13 cellular contexts compared by ENCODE assay signal in the genomic region with DNA sequence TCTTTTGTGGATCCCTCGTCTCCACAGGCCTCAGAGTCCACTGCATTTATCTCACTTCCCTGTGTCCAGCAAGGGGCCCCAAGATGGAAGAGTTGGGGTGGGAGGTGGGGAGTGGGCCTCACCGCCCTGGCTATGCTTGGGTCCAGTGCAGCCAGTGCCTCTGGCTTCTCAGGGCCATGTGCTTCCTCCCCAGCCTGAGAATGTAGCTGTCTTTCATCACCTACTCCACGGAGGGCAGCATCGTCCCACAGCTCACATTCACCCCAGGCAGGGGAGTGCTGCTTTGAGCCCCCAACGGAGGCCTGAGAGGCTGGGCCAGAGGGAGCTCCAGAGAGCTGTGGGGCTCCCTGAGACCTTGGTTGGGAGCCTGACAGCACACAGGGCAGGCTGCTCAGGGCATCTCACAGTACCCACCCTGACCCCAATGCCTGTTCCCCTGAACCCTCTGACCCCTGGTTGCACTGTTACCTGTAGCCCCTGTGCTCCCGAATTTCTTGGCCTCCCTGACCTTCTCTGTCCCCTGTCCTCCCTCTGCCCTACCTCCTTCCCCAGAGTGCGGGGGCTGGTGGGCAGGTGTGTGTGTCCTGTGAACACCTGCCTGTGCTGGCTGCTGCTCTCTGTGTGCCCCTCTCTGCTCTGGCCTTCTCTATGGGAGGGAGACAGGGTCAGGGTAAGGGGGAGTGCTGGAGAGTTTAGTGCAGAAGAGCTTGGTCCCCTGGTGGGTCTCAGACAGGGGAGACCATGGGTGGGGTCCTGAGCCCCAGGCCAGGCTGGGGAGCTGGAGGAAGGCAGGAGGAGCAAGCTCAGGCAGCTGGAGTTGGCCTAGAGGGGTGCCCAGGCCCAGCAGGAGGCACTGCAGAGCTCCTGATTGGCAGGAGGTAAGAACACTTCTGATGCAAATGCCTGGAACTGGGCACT. TPM values are rescaled to one million over a fixed set of nuclear protein-coding genes. Genes with fewer than 3 reads are reported as not detected.
A peak's percentile ranks its signal among the peaks of the same experiment; 100 is the strongest.
DNase-seq lines count a peak whose midpoint lies in the region; ATAC-seq, FAIRE-seq and TF ChIP-seq lines count a peak whose summit lies in the region.
"Had no signal": no experiment of that assay in that cellular context is flagged by ENCODE, and none has a peak within 500 bp of the region (broad histone marks: within the 10 kb centered on the region; RNA-seq: fewer than 3 reads in every experiment).

No MANE protein-coding gene starts in this region.

- no peaks in the 10 kb centered on the region for H3K79me2 ChIP-seq in astrocyte (ENCODE audit: insufficient read depth, low read length)

- CTCF ChIA-PET in A673 (lab: Charles Lee) = interaction anchor here (1.0 kb wide), 1 partner anchor 15 kb away, joined by 3 read pairs; no protein-coding TSS in a partner anchor
- CTCF ChIA-PET in T-cell (lab: Charles Lee) = no interaction called here

- H3K27me3 ChIP-seq in A673 (replicated peaks; ENCODE audit: insufficient read depth, low read depth, low read length, poor library complexity) (no peaks in the 10 kb centered on the region), astrocyte (ENCODE audit: insufficient read depth, low read length) (no peaks in the 10 kb centered on the region)
- H3K27me3 ChIP-seq: suprapubic skin had no signal

- no TSS peak for BruUV-seq in A673 (replicated peaks; lab: Mats Ljungman, UMichigan)

- H3K4me1 ChIP-seq in A673 (ENCODE audit: insufficient read depth, low read length, poor library complexity, severe bottlenecking) (no peaks in the 10 kb centered on the region), astrocyte (ENCODE audit: insufficient read depth, low read length) (peaks cover 34% of the 10 kb centered on the region)

- H3K27ac ChIP-seq in A673 (ENCODE audit: low read depth, low read length, poor library complexity, severe bottlenecking) (no peak overlapping the region), astrocyte (ENCODE audit: low read depth, low read length) (peak overlapping the region; percentile 18)
- H3K27ac ChIP-seq: lower lobe of right lung, suprapubic skin had no signal

- POLR2A ChIA-PET in A673 (lab: Charles Lee; ENCODE audit: low non-redundant PET) = no interaction called here
- POLR2A ChIA-PET in T-cell (lab: Charles Lee) = no interaction called here

- H3K9ac ChIP-seq in astrocyte (ENCODE audit: low read length) = no peak overlapping the region

- no peaks in the 10 kb centered on the region for H4K20me1 ChIP-seq in astrocyte (ENCODE audit: insufficient read depth, low read length)

- H2AFZ ChIP-seq in astrocyte (ENCODE audit: low read depth, low read length) = peak overlapping the region; percentile 30

- intact Hi-C loops in A673 (cut with micrococcal nuclease; ENCODE audit: unreplicated experiment) = no loop called here

- H3K36me3 ChIP-seq in A673 (ENCODE audit: insufficient read depth, low read length, poor library complexity, severe bottlenecking) = no peaks in the 10 kb centered on the region
- no peaks in the 10 kb centered on the region for H3K36me3 ChIP-seq in astrocyte (ENCODE audit: insufficient read depth, low read length)
- H3K36me3 ChIP-seq: lower lobe of right lung, suprapubic skin had no signal

- no peak overlapping the region for H3K4me3 ChIP-seq in A673 (ENCODE audit: low read depth, low read length, poor library complexity, severe bottlenecking)
- H3K4me3 ChIP-seq in astrocyte (ENCODE audit: insufficient read depth, low read depth, low read length) = no peak overlapping the region
- H3K4me3 ChIP-seq: lower lobe of right lung, suprapubic skin had no signal

- TF ChIP-seq CTCF in A673 (conservative IDR thresholded peaks at IDR 0.05; ENCODE audit: low read depth, low read length) (0 out of 2 replicates have a peak, but pooled peaks have one; percentile 12), astrocyte (IDR thresholded peaks at IDR 0.05; ENCODE audit: insufficient read depth, low read depth, low read length) (no peak)

- DNase-seq in A673 (ENCODE audit: low spot score) (no peak), H4 (ENCODE audit: low spot score) (peak; percentile 20), astrocyte (ENCODE audit: low read depth) (no peak), left lobe of liver (ENCODE audit: low spot score) (no peak), DMS114 treated with DMSO at 0.1 percent for 48 hours (lab: John Stamatoyannopoulos, UW; ENCODE audit: unreplicated experiment) (no peak), T-cell (no peak), NK-92 (lab: John Stamatoyannopoulos, UW; ENCODE audit: unreplicated experiment) (no peak)
- DNase-seq: activated naive CD4-positive, alpha-beta T cell treated with anti-CD3 and anti-CD28 coated beads, Interleukin-2, amount 10 ng/mL, durations not matched to agents 7 days and 5 days; CD4-positive, alpha-beta memory T cell; NCI-H526 treated with DMSO at 0.1 percent for 48 hours had no signal

- H3K36me3 Mint-ChIP-seq in astrocyte (ENCODE audit: low read depth, unreplicated experiment) (no peaks in the 10 kb centered on the region), T-cell (peaks cover 2% of the 10 kb centered on the region)
- H3K36me3 Mint-ChIP-seq: activated naive CD4-positive, alpha-beta T cell treated with anti-CD3 and anti-CD28 coated beads, Interleukin-2, amount 10 ng/mL, durations not matched to agents 7 days and 5 days; CD4-positive, alpha-beta memory T cell had no signal

- H3K27me3 Mint-ChIP-seq in astrocyte (ENCODE audit: low read depth, unreplicated experiment) = no peaks in the 10 kb centered on the region
- peaks cover 4 to 15% of the 10 kb centered on the region in 2 donors for H3K27me3 Mint-ChIP-seq in T-cell

- FAIRE-seq in astrocyte (lab: Jason Lieb, UNC) = no peak

- peak overlapping the region; percentile 78 for H3K4me2 ChIP-seq in astrocyte (ENCODE audit: low read length)

- H3K9me3 ChIP-seq in A673 (ENCODE audit: low read depth, low read length, poor library complexity, severe bottlenecking) = no peaks in the 10 kb centered on the region
- H3K9me3 ChIP-seq in astrocyte (ENCODE audit: insufficient read depth, low read depth, low read length) = no peaks in the 10 kb centered on the region
- H3K9me3 ChIP-seq: lower lobe of right lung, suprapubic skin had no signal

- H3K27ac Mint-ChIP-seq in astrocyte (ENCODE audit: unreplicated experiment) (peak overlapping the region; percentile 86), T-cell (no peak overlapping the region)
- H3K27ac Mint-ChIP-seq: activated naive CD4-positive, alpha-beta T cell treated with anti-CD3 and anti-CD28 coated beads, Interleukin-2, amount 10 ng/mL, durations not matched to agents 7 days and 5 days had no signal

- H3K4me1 Mint-ChIP-seq in astrocyte (ENCODE audit: low read depth, unreplicated experiment) = peaks cover 25% of the 10 kb centered on the region
- H3K4me1 Mint-ChIP-seq in T-cell = no peaks in the 10 kb centered on the region
- H3K4me1 Mint-ChIP-seq: activated naive CD4-positive, alpha-beta T cell treated with anti-CD3 and anti-CD28 coated beads, Interleukin-2, amount 10 ng/mL, durations not matched to agents 7 days and 5 days; CD4-positive, alpha-beta memory T cell had no signal

- H3K4me3 Mint-ChIP-seq in astrocyte (ENCODE audit: unreplicated experiment) (no peak overlapping the region), T-cell (no peak overlapping the region)
- H3K4me3 Mint-ChIP-seq: activated naive CD4-positive, alpha-beta T cell treated with anti-CD3 and anti-CD28 coated beads, Interleukin-2, amount 10 ng/mL, durations not matched to agents 7 days and 5 days; CD4-positive, alpha-beta memory T cell had no signal

- H3K9me3 Mint-ChIP-seq in astrocyte (ENCODE audit: unreplicated experiment) (peaks cover 8% of the 10 kb centered on the region), T-cell (no peaks in the 10 kb centered on the region)
- H3K9me3 Mint-ChIP-seq: activated naive CD4-positive, alpha-beta T cell treated with anti-CD3 and anti-CD28 coated beads, Interleukin-2, amount 10 ng/mL, durations not matched to agents 7 days and 5 days; CD4-positive, alpha-beta memory T cell had no signal

- ATAC-seq in left lobe of liver (peak; percentile 17), HG03095 (IDR thresholded peaks at IDR 0.05; ENCODE audit: unreplicated experiment) (no peak), T-cell (replicated peaks in 1 of 4) (no peak)

RNA-seq across cellular contexts. Expression of a gene that starts 19.6 kb away (rescaled TPM):
- total RNA-seq in A673 (2021) (0.09 TPM in 2 replicates), astrocyte (0.94 and 1.4 TPM in 2 replicates), left lobe of liver (0.08 TPM), T-cell (not detected)
- 0.53 and 1.0 TPM in 2 replicates for total RNA-seq in H4 (2014; rRNA removed; shearing (Covaris generic))
- total RNA-seq: CD4-positive, alpha-beta memory T cell had no signal

RNA-seq across cellular contexts. Expression of a gene that starts 55.5 kb away (rescaled TPM):
- total RNA-seq in A673 (2021) = not detected in 2 replicates
- not detected in 2 replicates for total RNA-seq in H4 (2014; rRNA removed; shearing (Covaris generic))
- total RNA-seq in astrocyte = not detected in 2 replicates
- not detected for total RNA-seq in left lobe of liver
- not detected for total RNA-seq in T-cell
- total RNA-seq: CD4-positive, alpha-beta memory T cell; lower lobe of right lung; suprapubic skin had no signal
